ENCODE assay signal across 23 cellular contexts in genomic region chr1:208150810-208151458, GRCh38.
DNase-seq lines count a peak whose midpoint lies in the region; ATAC-seq, FAIRE-seq and TF ChIP-seq lines count a peak whose summit lies in the region.
"Had no signal": no experiment of that assay in that cellular context is flagged by ENCODE, and none has a peak within 500 bp of the region (broad histone marks: within the 10 kb centered on the region; RNA-seq: fewer than 3 reads in every experiment).

No MANE protein-coding gene starts in this region.

- TF ChIP-seq RAD21 in HepG2 (CRISPR knock-in tag; IDR thresholded peaks at IDR 0.05), result no peak

- no peak for TF ChIP-seq CTCF in WERI-Rb-1 (IDR thresholded peaks at IDR 0.05; ENCODE audit: low read depth, low read length)
- no peak for TF ChIP-seq CTCF in transverse colon (IDR thresholded peaks at IDR 0.05)
- no peak for TF ChIP-seq CTCF in HepG2 (CRISPR knock-in tag; IDR thresholded peaks at IDR 0.05)

- 35 to 60% methylated on average over 1 to 6 of the region's 6 CpGs for WGBS in transverse colon (ENCODE audit: low coverage in 1 of 2), 2 donors
- WGBS in HepG2 (ENCODE audit: low lambda C conversion rate), result 76% methylated on average over 6 of the region's 6 CpGs

- peaks cover 10 to 19% of the 10 kb centered on the region in 2 donors for H3K27me3 Mint-ChIP-seq in effector memory CD8-positive, alpha-beta T cell
- H3K27me3 Mint-ChIP-seq: activated B cell treated with CpG ODN at 0.5 μM for 24 hours had no signal

- CTCF ChIA-PET in HepG2 (lab: Yijun Ruan, JAX; ENCODE audit: low intra/inter-chr PET ratio, low total read pairs), result no interaction called here

- no peaks in the 10 kb centered on the region for H3K27me3 ChIP-seq in WERI-Rb-1 (ENCODE audit: insufficient read depth, low read depth, severe bottlenecking)
- H3K27me3 ChIP-seq in mucosa of stomach (ENCODE audit: control insufficient read depth, insufficient read depth, low read length), result no peaks in the 10 kb centered on the region
- no peaks in the 10 kb centered on the region for H3K27me3 ChIP-seq in transverse colon
- no peaks in the 10 kb centered on the region for H3K27me3 ChIP-seq in HepG2 (ENCODE audit: control insufficient read depth in 1 of 2, insufficient read depth in 2 of 2, low read length in 2 of 2)
- H3K27me3 ChIP-seq: spleen had no signal

- H3K4me3 ChIP-seq in WERI-Rb-1 (ENCODE audit: low read depth, low read length) (no peak overlapping the region), mucosa of stomach (ENCODE audit: low read length) (no peak overlapping the region), transverse colon (no peak overlapping the region), HepG2 (replicated peaks in 1 of 3; ENCODE audit: insufficient read depth in 1 of 3, low read depth in 2 of 3, low read length in 3 of 3) (no peak overlapping the region)
- H3K4me3 ChIP-seq: spleen had no signal

- H3K9ac ChIP-seq in mucosa of stomach (ENCODE audit: low read length) (peak overlapping the region; percentile 17), HepG2 (ENCODE audit: insufficient read depth, low read depth, low read length) (no peak overlapping the region)

- H3K9me3 ChIP-seq in WERI-Rb-1 (ENCODE audit: severe bottlenecking) (no peaks in the 10 kb centered on the region), mucosa of stomach (ENCODE audit: control insufficient read depth, low read length) (no peaks in the 10 kb centered on the region), transverse colon (no peaks in the 10 kb centered on the region), HepG2 (ENCODE audit: low read length) (no peaks in the 10 kb centered on the region)
- H3K9me3 ChIP-seq: spleen had no signal

- H4K20me1 ChIP-seq in HepG2 (ENCODE audit: insufficient read depth, low read length), result no peaks in the 10 kb centered on the region

- H3K79me2 ChIP-seq in HepG2 (ENCODE audit: insufficient read depth, low read length), result no peaks in the 10 kb centered on the region

- no TSS peak for BruUV-seq in HepG2 (replicated peaks; lab: Mats Ljungman, UMichigan)

- no peak overlapping the region for H3K4me2 ChIP-seq in HepG2 (ENCODE audit: low read depth, low read length)

- intact Hi-C loops in transverse colon (cut with DNase I; ENCODE audit: low total_unique reads) (loop anchor here (1.0 kb wide), 1 partner anchor 17 kb away; no protein-coding TSS in a partner anchor), HepG2 (cut with micrococcal nuclease; ENCODE audit: unreplicated experiment) (no loop called here)

- H3K36me3 ChIP-seq in WERI-Rb-1 (no peaks in the 10 kb centered on the region), mucosa of stomach (ENCODE audit: control insufficient read depth, insufficient read depth, low read length) (peaks cover 7% of the 10 kb centered on the region), transverse colon (no peaks in the 10 kb centered on the region), HepG2 (replicated peaks in 1 of 2; ENCODE audit: control insufficient read depth in 1 of 2, insufficient read depth in 2 of 2, low read length in 2 of 2) (no peaks in the 10 kb centered on the region)
- H3K36me3 ChIP-seq: spleen had no signal

- POLR2A ChIA-PET in HepG2 (lab: Yijun Ruan, JAX), result no interaction called here

- ATAC-seq in esophagus mucosa (peak; percentile 59), GM21381 (IDR thresholded peaks at IDR 0.05; ENCODE audit: unreplicated experiment) (no peak), HepG2 (no peak)
- ATAC-seq in effector memory CD8-positive, alpha-beta T cell (replicated peaks), result no peak
- ATAC-seq: naive thymus-derived CD8-positive, alpha-beta T cell; Panc1 had no signal

- no peaks in the 10 kb centered on the region for H3K9me3 Mint-ChIP-seq in effector memory CD8-positive, alpha-beta T cell
- H3K9me3 Mint-ChIP-seq: activated B cell treated with CpG ODN at 0.5 μM for 24 hours; naive thymus-derived CD8-positive, alpha-beta T cell had no signal

- no peaks in the 10 kb centered on the region for H3K4me1 Mint-ChIP-seq in effector memory CD8-positive, alpha-beta T cell (ENCODE audit: low read depth in 2 of 2)
- H3K4me1 Mint-ChIP-seq: activated B cell treated with CpG ODN at 0.5 μM for 24 hours; naive thymus-derived CD8-positive, alpha-beta T cell had no signal

- no peak overlapping the region for H3K27ac Mint-ChIP-seq in effector memory CD8-positive, alpha-beta T cell
- H3K27ac Mint-ChIP-seq: activated B cell treated with CpG ODN at 0.5 μM for 24 hours; naive thymus-derived CD8-positive, alpha-beta T cell had no signal

- TF ChIP-seq EP300 in transverse colon (IDR thresholded peaks at IDR 0.05; ENCODE audit: low read depth) (no peak), HepG2 (IDR thresholded peaks at IDR 0.05; ENCODE audit: low read depth in 2 of 2, low read length in 2 of 2) (no peak), HepG2 (CRISPR knock-in tag; IDR thresholded peaks at IDR 0.05; ENCODE audit: borderline replicate concordance) (no peak)

- H2AFZ ChIP-seq in HepG2 (ENCODE audit: low read length), result no peak overlapping the region

- H3K27ac ChIP-seq in WERI-Rb-1, result peak overlapping the region; percentile 64
- peak overlapping the region; percentile 65 to 74 (median 72) for H3K27ac ChIP-seq in transverse colon
- no peak overlapping the region for H3K27ac ChIP-seq in HepG2 (ENCODE audit: extremely low read length, insufficient read depth, low read length)
- H3K27ac ChIP-seq: C4-2B, epithelial cell of prostate, spleen had no signal

- H3K36me3 Mint-ChIP-seq in effector memory CD8-positive, alpha-beta T cell (ENCODE audit: insufficient read depth), result peaks cover 2% of the 10 kb centered on the region
- H3K36me3 Mint-ChIP-seq: naive thymus-derived CD8-positive, alpha-beta T cell had no signal

- DNase-seq in WERI-Rb-1, result no peak
- peak; percentile 50 for DNase-seq in transverse colon
- DNase-seq in HepG2 (ENCODE audit: low spot score), result no peak
- DNase-seq in effector memory CD8-positive, alpha-beta T cell, result no peak
- DNase-seq: activated B cell treated with CpG ODN at 0.5 μM for 24 hours; activated naive CD4-positive, alpha-beta T cell treated with Interleukin-2 at 50 U/mL for 16 hours; cerebellar nuclear complex; DMS79 treated with DMSO at 0.1 percent for 48 hours; foreskin fibroblast; GF-D8; Kasumi-1; naive thymus-derived CD8-positive, alpha-beta T cell; NCI-H2171; NCI-H526; SIG-M5; spleen; SW 1271 had no signal

- FAIRE-seq in HepG2 (lab: Jason Lieb, UNC), result no peak

- TF ChIP-seq POLR2A in transverse colon (IDR thresholded peaks at IDR 0.05), result no peak
- TF ChIP-seq POLR2A in HepG2 (IDR thresholded peaks at IDR 0.05; ENCODE audit: insufficient read depth in 1 of 2, low read depth in 2 of 2, low read length in 2 of 2), result no peak

- in situ Hi-C loops in transverse colon (cut with MboI; ENCODE audit: low pct_ligation_motif_present in 1 of 4, low pct_unique_long_range_greater_than_20kb in 1 of 4, low sequenced_read_pairs in 3 of 4), result no loop called here
- in situ Hi-C loops in HepG2 (cut with HindIII; ENCODE audit: extremely low pct_ligation_motif_present, low pct_unique_long_range_greater_than_20kb), result no loop called here

- peaks cover 53% of the 10 kb centered on the region for H3K4me1 ChIP-seq in mucosa of stomach (ENCODE audit: control insufficient read depth, insufficient read depth, low read length)
- peaks cover 6 to 62% (median 46%) of the 10 kb centered on the region in 4 donors for H3K4me1 ChIP-seq in transverse colon
- H3K4me1 ChIP-seq in HepG2 (ENCODE audit: insufficient read depth, low read length), result peaks cover 20% of the 10 kb centered on the region
- H3K4me1 ChIP-seq: spleen had no signal

- no peak overlapping the region for H3K4me3 Mint-ChIP-seq in effector memory CD8-positive, alpha-beta T cell
- H3K4me3 Mint-ChIP-seq: activated B cell treated with CpG ODN at 0.5 μM for 24 hours; naive thymus-derived CD8-positive, alpha-beta T cell had no signal

TF ChIP-seq in HepG2, 621 proteins besides CTCF, POLR2A, EP300 and RAD21:
- TF ChIP-seq ZNF30 (CRISPR knock-in tag; IDR thresholded peaks at IDR 0.05) (no peak), ZBTB33 (CRISPR knock-in tag; IDR thresholded peaks at IDR 0.05) (no peak), TCF7 (IDR thresholded peaks at IDR 0.05; ENCODE audit: low read depth) (no peak), ZNF20 (CRISPR knock-in tag; IDR thresholded peaks at IDR 0.05) (no peak), ATF7 (IDR thresholded peaks at IDR 0.05) (no peak), ATF7 (CRISPR knock-in tag; IDR thresholded peaks at IDR 0.05) (no peak), ZNF639 (CRISPR knock-in tag; conservative IDR thresholded peaks at IDR 0.05) (no peak)
